Comparison of ENCODE assay signal across 8 cellular contexts in genomic region chr1:183021405-183022201, GRCh38. TPM values are rescaled to one million over a fixed set of nuclear protein-coding genes. Genes with fewer than 3 reads are reported as not detected.
DNase-seq lines count a peak whose midpoint lies in the region; ATAC-seq and TF ChIP-seq lines count a peak whose summit lies in the region.

No MANE protein-coding gene starts in this region.

- TF ChIP-seq CTCF in brain microvascular endothelial cell (IDR thresholded peaks at IDR 0.05; ENCODE audit: low read depth, low read length, missing control alignments) (no peak), lower lobe of right lung (IDR thresholded peaks at IDR 0.05) (no peak), transverse colon (IDR thresholded peaks at IDR 0.05) (no peak)

- H3K4me1 ChIP-seq in lower lobe of right lung (peaks cover 9% of the 10 kb centered on the region), transverse colon (peaks cover 0 to 13% (median 8%) of the 10 kb centered on the region in 4 donors)

- H3K9me3 ChIP-seq in lower lobe of right lung = no peaks in the 10 kb centered on the region
- no peaks in the 10 kb centered on the region for H3K9me3 ChIP-seq in transverse colon

- TF ChIP-seq POLR2A in transverse colon (IDR thresholded peaks at IDR 0.05) = no peak

- H3K36me3 Mint-ChIP-seq in T-helper 2 cell treated with Interferon-gamma antibody and Interleukin-4, amounts not matched to agents 5 μg/mL and 100 μg/mL, for 36 hours (ENCODE audit: low read depth) = no peaks in the 10 kb centered on the region

- H3K27me3 ChIP-seq in brain microvascular endothelial cell (replicated peaks) (no peaks in the 10 kb centered on the region), lower lobe of right lung (ENCODE audit: low read depth) (no peaks in the 10 kb centered on the region), transverse colon (peaks cover 14% of the 10 kb centered on the region)

- WGBS in transverse colon (ENCODE audit: low coverage in 1 of 2), 2 donors = 57 to 58% methylated on average over 11 of the region's 11 CpGs

- peak overlapping the region; percentile 99 for H3K27ac ChIP-seq in brain microvascular endothelial cell
- peak overlapping the region; percentile 97 for H3K27ac ChIP-seq in lower lobe of right lung
- H3K27ac ChIP-seq in transverse colon = peak overlapping the region; percentile 96 to 99 (median 97)

- no peaks in the 10 kb centered on the region for H3K36me3 ChIP-seq in brain microvascular endothelial cell (replicated peaks)
- no peaks in the 10 kb centered on the region for H3K36me3 ChIP-seq in lower lobe of right lung
- no peaks in the 10 kb centered on the region for H3K36me3 ChIP-seq in transverse colon

- no peak overlapping the region for H3K27ac Mint-ChIP-seq in T-helper 2 cell treated with Interferon-gamma antibody and Interleukin-4, amounts not matched to agents 5 μg/mL and 100 μg/mL, for 36 hours

- no peaks in the 10 kb centered on the region for H3K9me3 Mint-ChIP-seq in T-helper 2 cell treated with Interferon-gamma antibody and Interleukin-4, amounts not matched to agents 5 μg/mL and 100 μg/mL, for 36 hours

- intact Hi-C loops in lower lobe of right lung (cut with DNase I) (no loop called here), transverse colon (cut with DNase I; ENCODE audit: low total_unique reads) (loop anchor here (10.0 kb wide), 2 partner anchors 57 to 193 kb away; no protein-coding TSS in a partner anchor)

- H3K4me1 Mint-ChIP-seq in T-helper 2 cell treated with Interferon-gamma antibody and Interleukin-4, amounts not matched to agents 5 μg/mL and 100 μg/mL, for 36 hours (ENCODE audit: low read depth) = peaks cover 9% of the 10 kb centered on the region

- no peak for DNase-seq in T-helper 2 cell treated with Interferon-gamma antibody and Interleukin-4, amounts not matched to agents 5 μg/mL and 100 μg/mL, for 36 hours (ENCODE audit: low spot score)
- no peak for DNase-seq in T-helper 2 cell
- no peak for DNase-seq in brain microvascular endothelial cell
- DNase-seq in lower lobe of right lung = no peak
- DNase-seq in transverse colon = no peak
- DNase-seq in effector CD8-positive, alpha-beta T cell (lab: John Stamatoyannopoulos, UW) = no peak
- DNase-seq in NCI-H748 (lab: John Stamatoyannopoulos, UW; ENCODE audit: unreplicated experiment) = no peak
- no peak for DNase-seq in UCSD-AML1 (lab: John Stamatoyannopoulos, UW; ENCODE audit: unreplicated experiment)

- peaks cover 59% of the 10 kb centered on the region for H3K27me3 Mint-ChIP-seq in T-helper 2 cell treated with Interferon-gamma antibody and Interleukin-4, amounts not matched to agents 5 μg/mL and 100 μg/mL, for 36 hours (ENCODE audit: low read depth)

- H3K4me3 Mint-ChIP-seq in T-helper 2 cell treated with Interferon-gamma antibody and Interleukin-4, amounts not matched to agents 5 μg/mL and 100 μg/mL, for 36 hours = peak overlapping the region; percentile 1

- in situ Hi-C loops in brain microvascular endothelial cell (cut with HindIII; ENCODE audit: low pct_ligation_motif_present, low sequenced_read_pairs) = no loop called here
- in situ Hi-C loops in transverse colon (cut with MboI; ENCODE audit: low pct_ligation_motif_present in 1 of 4, low pct_unique_long_range_greater_than_20kb in 1 of 4, low sequenced_read_pairs in 3 of 4) = no loop called here

- peak overlapping the region; percentile 68 for H3K4me3 ChIP-seq in brain microvascular endothelial cell (ENCODE audit: low read depth, low read length)
- peak overlapping the region; percentile 70 for H3K4me3 ChIP-seq in lower lobe of right lung
- H3K4me3 ChIP-seq in transverse colon = peak overlapping the region in 3 of 4 donors; percentile 77 to 87 (median 84)

- ATAC-seq in lower lobe of right lung = no peak

- TF ChIP-seq EP300 in transverse colon (IDR thresholded peaks at IDR 0.05; ENCODE audit: low read depth) = no peak

RNA-seq across cellular contexts. Expression of gene LAMC1, which starts 1.6 kb away (rescaled TPM):
- 96.9 TPM for total RNA-seq in lower lobe of right lung
- total RNA-seq in transverse colon = 100 to 1,000 TPM in 3 of 4 donors, 10 to 100 TPM in 1; 77.7 to 633 (median 138) TPM
